ENCODE assay signal across 26 cellular contexts in genomic region chr3:80068459-80068858, GRCh38.
"Had no signal": no experiment of that assay in that cellular context is flagged by ENCODE, and none has a peak within 500 bp of the region (broad histone marks: within the 10 kb centered on the region; RNA-seq: fewer than 3 reads in every experiment).

No MANE protein-coding gene starts in this region.

- H3K27me3 ChIP-seq: neutrophil, ovary, right lobe of liver, sigmoid colon, stomach, thyroid gland, tibial nerve, upper lobe of left lung, vagina had no signal

- H3K27ac ChIP-seq: neutrophil, ovary, parathyroid adenoma, psoas muscle, right lobe of liver, sigmoid colon, stomach, thoracic aorta, thyroid gland, tibial nerve, upper lobe of left lung, vagina had no signal

- H3K4me3 ChIP-seq: ovary, psoas muscle, right lobe of liver, sigmoid colon, stomach, thoracic aorta, thyroid gland, tibial nerve, upper lobe of left lung, vagina had no signal

- DNase-seq: nephron progenitor cell; nucleus accumbens; ovary; posterior cingulate gyrus; psoas muscle; right cardiac atrium; right lobe of liver; sigmoid colon; small intestine; stimulated activated CD4-positive, alpha-beta T cell treated with anti-CD3 and anti-CD28 coated beads, Interleukin-15, amount 100 ng/mL, for 24 hours; stimulated activated CD4-positive, alpha-beta T cell treated with anti-CD3 and anti-CD28 coated beads, Interleukin-2, amount 100 ng/mL, for 24 hours; stimulated activated CD4-positive, alpha-beta T cell treated with anti-CD3 and anti-CD28 coated beads, Interleukin-2, amount 100 ng/mL, for 48 hours; stimulated activated CD4-positive, alpha-beta T cell treated with anti-CD3 and anti-CD28 coated beads, Interleukin-4, amount 100 ng/mL, for 24 hours; stimulated activated naive B cell treated with anti-CD40 and anti-IgM and Interleukin-4, amounts not matched to agents 10 μg/mL and 1 μg/mL and 100 μg/mL, for 72 hours; stimulated activated naive CD4-positive, alpha-beta T cell treated with Interleukin-2 at 50 U/mL for 16 hours; stomach; thyroid gland; trophoblast cell; upper lobe of left lung had no signal

- H3K9me3 ChIP-seq: neutrophil, ovary, psoas muscle, right lobe of liver, sigmoid colon, thoracic aorta, thyroid gland, tibial nerve, upper lobe of left lung, vagina had no signal

- H3K79me2 ChIP-seq: parathyroid adenoma had no signal

- H2AFZ ChIP-seq: parathyroid adenoma had no signal

- H3K9ac ChIP-seq: parathyroid adenoma had no signal

- H3K36me3 ChIP-seq: neutrophil, ovary, right lobe of liver, sigmoid colon, stomach, thoracic aorta, thyroid gland, tibial nerve, upper lobe of left lung, vagina had no signal

- H3K4me1 ChIP-seq: parathyroid adenoma, psoas muscle, right lobe of liver, sigmoid colon, stomach, thyroid gland, tibial nerve, upper lobe of left lung, vagina had no signal

- ATAC-seq: natural killer cell treated with Interleukin-12 subunit alpha and Interleukin-12 subunit beta and Interleukin-15 and Interleukin-18, amount 100 ng/mL, for 72 hours; psoas muscle; right cardiac atrium; right lobe of liver; stimulated activated effector memory CD8-positive, alpha-beta T cell treated with anti-CD3 and anti-CD28 coated beads, Interleukin-12 subunit alpha, Interleukin-12 subunit beta, amount 100 ng/mL, for 72 hours; stimulated activated naive B cell treated with anti-CD40 and anti-IgM and Interleukin-4, amounts not matched to agents 10 μg/mL and 1 μg/mL and 100 μg/mL, for 72 hours had no signal
